ENCODE assay signal across 13 cellular contexts in genomic region chr19:48913114-48913513, GRCh38. TPM values are rescaled to one million over a fixed set of nuclear protein-coding genes. Genes with fewer than 3 reads are reported as not detected.
A peak's percentile ranks its signal among the peaks of the same experiment; 100 is the strongest.
DNase-seq lines count a peak whose midpoint lies in the region; ATAC-seq lines count a peak whose summit lies in the region.
"Had no signal": no experiment of that assay in that cellular context is flagged by ENCODE, and none has a peak within 500 bp of the region (broad histone marks: within the 10 kb centered on the region; RNA-seq: fewer than 3 reads in every experiment).

No MANE protein-coding gene starts in this region.

- H3K27me3 Mint-ChIP-seq in activated T-cell treated with anti-CD3 and anti-CD28 coated beads, Interleukin-2, amount 50 U/mL, for 72 hours (ENCODE audit: low read depth): no peaks in the 10 kb centered on the region
- no peaks in the 10 kb centered on the region for H3K27me3 Mint-ChIP-seq in central memory CD8-positive, alpha-beta T cell
- H3K27me3 Mint-ChIP-seq in stimulated activated naive B cell treated with anti-CD40 and anti-IgM and Interleukin-4, amounts not matched to agents 10 μg/mL and 1 μg/mL and 100 μg/mL, for 72 hours: no peaks in the 10 kb centered on the region

- H3K9me3 Mint-ChIP-seq in activated T-cell treated with anti-CD3 and anti-CD28 coated beads, Interleukin-2, amount 50 U/mL, for 72 hours: no peaks in the 10 kb centered on the region
- no peaks in the 10 kb centered on the region for H3K9me3 Mint-ChIP-seq in central memory CD8-positive, alpha-beta T cell
- H3K9me3 Mint-ChIP-seq in stimulated activated naive B cell treated with anti-CD40 and anti-IgM and Interleukin-4, amounts not matched to agents 10 μg/mL and 1 μg/mL and 100 μg/mL, for 72 hours: peaks cover 0 to 3% of the 10 kb centered on the region in 2 donors

- peak; percentile 45 to 57 for ATAC-seq in activated T-cell treated with anti-CD3 and anti-CD28 coated beads, Interleukin-2, amount 50 U/mL, for 72 hours (replicated peaks in 1 of 2)
- peak; percentile 70 for ATAC-seq in central memory CD8-positive, alpha-beta T cell (replicated peaks; ENCODE audit: extremely low read depth, poor library complexity, severe bottlenecking)
- ATAC-seq in stimulated activated naive B cell treated with anti-CD40 and anti-IgM and Interleukin-4, amounts not matched to agents 10 μg/mL and 1 μg/mL and 100 μg/mL, for 72 hours (replicated peaks): peak; percentile 56 to 64
- no peak for ATAC-seq in HG03135 (IDR thresholded peaks at IDR 0.05; ENCODE audit: unreplicated experiment)
- no peak for ATAC-seq in HG03159 (IDR thresholded peaks at IDR 0.05; ENCODE audit: unreplicated experiment)

- H3K4me1 Mint-ChIP-seq in activated T-cell treated with anti-CD3 and anti-CD28 coated beads, Interleukin-2, amount 50 U/mL, for 72 hours (ENCODE audit: low read depth): no peaks in the 10 kb centered on the region
- no peaks in the 10 kb centered on the region for H3K4me1 Mint-ChIP-seq in central memory CD8-positive, alpha-beta T cell
- peaks cover 7 to 12% of the 10 kb centered on the region in 2 donors for H3K4me1 Mint-ChIP-seq in stimulated activated naive B cell treated with anti-CD40 and anti-IgM and Interleukin-4, amounts not matched to agents 10 μg/mL and 1 μg/mL and 100 μg/mL, for 72 hours

- H3K27ac Mint-ChIP-seq in activated T-cell treated with anti-CD3 and anti-CD28 coated beads, Interleukin-2, amount 50 U/mL, for 72 hours: no peak overlapping the region
- H3K27ac Mint-ChIP-seq in central memory CD8-positive, alpha-beta T cell (ENCODE audit: low read depth): no peak overlapping the region
- H3K27ac Mint-ChIP-seq in stimulated activated naive B cell treated with anti-CD40 and anti-IgM and Interleukin-4, amounts not matched to agents 10 μg/mL and 1 μg/mL and 100 μg/mL, for 72 hours: no peak overlapping the region

- peaks cover 14 to 32% of the 10 kb centered on the region in 2 donors for H3K36me3 Mint-ChIP-seq in activated T-cell treated with anti-CD3 and anti-CD28 coated beads, Interleukin-2, amount 50 U/mL, for 72 hours (ENCODE audit: insufficient read depth in 2 of 2)
- peaks cover 53% of the 10 kb centered on the region for H3K36me3 Mint-ChIP-seq in central memory CD8-positive, alpha-beta T cell (ENCODE audit: insufficient read depth)
- peaks cover 46 to 66% of the 10 kb centered on the region in 2 donors for H3K36me3 Mint-ChIP-seq in stimulated activated naive B cell treated with anti-CD40 and anti-IgM and Interleukin-4, amounts not matched to agents 10 μg/mL and 1 μg/mL and 100 μg/mL, for 72 hours

- no peak overlapping the region for H3K4me3 Mint-ChIP-seq in activated T-cell treated with anti-CD3 and anti-CD28 coated beads, Interleukin-2, amount 50 U/mL, for 72 hours
- H3K4me3 Mint-ChIP-seq in central memory CD8-positive, alpha-beta T cell: no peak overlapping the region
- no peak overlapping the region for H3K4me3 Mint-ChIP-seq in stimulated activated naive B cell treated with anti-CD40 and anti-IgM and Interleukin-4, amounts not matched to agents 10 μg/mL and 1 μg/mL and 100 μg/mL, for 72 hours

- no peak for DNase-seq in activated T-cell treated with anti-CD3 and anti-CD28 coated beads, Interleukin-2, amount 50 U/mL, for 72 hours
- no peak for DNase-seq in activated T-cell treated with anti-CD3 and anti-CD28 coated beads for 4 hours
- DNase-seq in NAMALWA (ENCODE audit: low spot score): peak; percentile 75
- no peak for DNase-seq in central memory CD8-positive, alpha-beta T cell (ENCODE audit: low spot score in 2 of 2)
- DNase-seq in stimulated activated naive B cell treated with anti-CD40 and anti-IgM and Interleukin-4, amounts not matched to agents 10 μg/mL and 1 μg/mL and 100 μg/mL, for 72 hours: no peak
- no peak for DNase-seq in anterior cingulate cortex (lab: John Stamatoyannopoulos, UW)
- DNase-seq: COR-L47; ovary; stimulated activated CD4-positive, alpha-beta T cell treated with anti-CD3 and anti-CD28 coated beads, Interleukin-2, amount 100 ng/mL, for 48 hours had no signal

RNA-seq across cellular contexts. Expression of gene NUCB1, which starts 13.0 kb away (rescaled TPM):
- total RNA-seq in activated T-cell treated with anti-CD3 and anti-CD28 coated beads, Interleukin-2, amount 50 U/mL, for 72 hours: 100 to 1,000 TPM; 168 to 183 TPM

RNA-seq across cellular contexts. Expression of gene TULP2, which starts 14.6 kb away (rescaled TPM):
- total RNA-seq in activated T-cell treated with anti-CD3 and anti-CD28 coated beads, Interleukin-2, amount 50 U/mL, for 72 hours: 1 to 10 TPM in 1 of 2 donors, under 1 TPM in 1; 0.79 to 3.3 TPM
- total RNA-seq: epithelial cell of proximal tubule, temporal lobe had no signal

RNA-seq across cellular contexts. Expression of gene DHDH, which starts 20.4 kb away (rescaled TPM):
- total RNA-seq in activated T-cell treated with anti-CD3 and anti-CD28 coated beads, Interleukin-2, amount 50 U/mL, for 72 hours: 1 to 10 TPM; 3.2 to 3.6 TPM

RNA-seq across cellular contexts. Expression of gene PPP1R15A, which starts 40.9 kb away (rescaled TPM):
- 100 to 1,000 TPM; 130 to 153 TPM for total RNA-seq in activated T-cell treated with anti-CD3 and anti-CD28 coated beads, Interleukin-2, amount 50 U/mL, for 72 hours

RNA-seq across cellular contexts. Expression of gene BAX, which starts 41.6 kb away (rescaled TPM):
- total RNA-seq in activated T-cell treated with anti-CD3 and anti-CD28 coated beads, Interleukin-2, amount 50 U/mL, for 72 hours: 100 to 1,000 TPM; 318 to 448 TPM

Comparison
In these comparisons a context has a peak if more than half of its experiments do, and no peak if none do; other contexts are left out.
1. ATAC-seq: peak in activated T-cell treated with anti-CD3 and anti-CD28 coated beads, Interleukin-2, amount 50 U/mL, for 72 hours (2 of 2), central memory CD8-positive, alpha-beta T cell (single experiment) and stimulated activated naive B cell treated with anti-CD40 and anti-IgM and Interleukin-4, amounts not matched to agents 10 μg/mL and 1 μg/mL and 100 μg/mL, for 72 hours (2 of 2); none in HG03135 (single experiment) and HG03159 (single experiment).